ENCODE assay signal across 9 cellular contexts in genomic region chr1:17494114-17494729, GRCh38. TPM values are rescaled to one million over a fixed set of nuclear protein-coding genes. Genes with fewer than 3 reads are reported as not detected.
A peak's percentile ranks its signal among the peaks of the same experiment; 100 is the strongest.
DNase-seq lines count a peak whose midpoint lies in the region; ATAC-seq, FAIRE-seq and TF ChIP-seq lines count a peak whose summit lies in the region.
"Had no signal": no experiment of that assay in that cellular context is flagged by ENCODE, and none has a peak within 500 bp of the region (broad histone marks: within the 10 kb centered on the region; RNA-seq: fewer than 3 reads in every experiment).

No MANE protein-coding gene starts in this region.

- H3K79me2 ChIP-seq in mammary epithelial cell (ENCODE audit: insufficient read depth, low read length) = no peaks in the 10 kb centered on the region

- H3K4me3 ChIP-seq in WI38 (ENCODE audit: low read depth, low read length) = no peak overlapping the region
- H3K4me3 ChIP-seq in mammary epithelial cell (replicated peaks in 1 of 3; ENCODE audit: insufficient read depth in 1 of 3, low read depth in 2 of 3, low read length in 3 of 3) = no peak overlapping the region
- H3K4me3 ChIP-seq in kidney (ENCODE audit: low read length in 2 of 2) = no peak overlapping the region
- H3K4me3 ChIP-seq: BLaER1 treated with 17β-estradiol and CSF1 and Interleukin-3, amounts not matched to agents 10 nM and 100 nM had no signal

- BruUV-seq in mammary epithelial cell (replicated peaks; lab: Mats Ljungman, UMichigan) = no TSS peak

- H3K36me3 ChIP-seq in mammary epithelial cell (ENCODE audit: insufficient read depth, low read length) = no peaks in the 10 kb centered on the region
- no peaks in the 10 kb centered on the region for H3K36me3 ChIP-seq in kidney (ENCODE audit: control insufficient read depth in 1 of 2, insufficient read depth in 2 of 2, low read length in 2 of 2)
- H3K36me3 ChIP-seq: BLaER1 treated with 17β-estradiol and CSF1 and Interleukin-3, amounts not matched to agents 10 nM and 100 nM had no signal

- in situ Hi-C loops in mammary epithelial cell (cut with MboI; ENCODE audit: low sequenced_read_pairs in 2 of 2) = no loop called here

- no peaks in the 10 kb centered on the region for H3K9me3 ChIP-seq in mammary epithelial cell (replicated peaks; ENCODE audit: insufficient read depth, low read length)
- no peaks in the 10 kb centered on the region for H3K9me3 ChIP-seq in kidney (ENCODE audit: control insufficient read depth in 1 of 2, low read length in 2 of 2)
- H3K9me3 ChIP-seq: BLaER1 treated with 17β-estradiol and CSF1 and Interleukin-3, amounts not matched to agents 10 nM and 100 nM had no signal

- DNase-seq in NCI-H2081 (lab: John Stamatoyannopoulos, UW) (peak; percentile 42), NCI-H2081 treated with DMSO at 0.1 percent for 48 hours (lab: John Stamatoyannopoulos, UW) (no peak), NCI-H1694 treated with DMSO at 0.1 percent for 48 hours (lab: John Stamatoyannopoulos, UW) (peak; percentile 18), mammary epithelial cell (peak; percentile 77), kidney (peak; percentile 88)
- DNase-seq in stimulated activated CD4-positive, alpha-beta T cell treated with anti-CD3 and anti-CD28 coated beads, Interleukin-2, amount 100 ng/mL, for 48 hours = peak; percentile 66 to 70

- no peak overlapping the region for H3K4me2 ChIP-seq in mammary epithelial cell (ENCODE audit: insufficient read depth, low read depth, low read length)
- H3K4me2 ChIP-seq: BLaER1 treated with 17β-estradiol and CSF1 and Interleukin-3, amounts not matched to agents 10 nM and 100 nM had no signal

- no peak overlapping the region for H3K27ac ChIP-seq in mammary epithelial cell (ENCODE audit: insufficient read depth, low read depth, low read length)
- H3K27ac ChIP-seq in kidney (ENCODE audit: low read depth in 2 of 2, low read length in 2 of 2) = no peak overlapping the region
- H3K27ac ChIP-seq: BLaER1 treated with 17β-estradiol and CSF1 and Interleukin-3, amounts not matched to agents 10 nM and 100 nM had no signal

- H3K9ac ChIP-seq in mammary epithelial cell (ENCODE audit: insufficient read depth, low read length) (no peak overlapping the region), kidney (ENCODE audit: low read length in 2 of 2) (no peak overlapping the region)

- TF ChIP-seq CTCF in WI38 (IDR thresholded peaks at IDR 0.05; ENCODE audit: low read depth, low read length) (peak; percentile 87), mammary epithelial cell (conservative IDR thresholded peaks at IDR 0.05 in 1 of 2, IDR thresholded peaks at IDR 0.05 in 1 of 2; ENCODE audit: extremely low read depth in 1 of 2, insufficient read depth in 1 of 2, low read depth in 1 of 2, low read length in 2 of 2) (peak; percentile 92 to 93), kidney (IDR thresholded peaks at IDR 0.05; ENCODE audit: borderline replicate concordance, extremely low read depth, insufficient read depth) (peak; percentile 90)

- ATAC-seq in HG03432 (IDR thresholded peaks at IDR 0.05; ENCODE audit: unreplicated experiment) = no peak

- intact Hi-C loops in mammary epithelial cell (cut with micrococcal nuclease) (loop anchor here (1.0 to 10.0 kb wide), 8 partner anchors 34 to 1087 kb away; partner anchors contain the start of gene IGSF21), kidney (cut with DNase I) (no loop called here)

- H3K4me1 ChIP-seq in mammary epithelial cell (ENCODE audit: insufficient read depth, low read length) = peaks cover 6% of the 10 kb centered on the region
- no peaks in the 10 kb centered on the region for H3K4me1 ChIP-seq in kidney (ENCODE audit: control insufficient read depth in 1 of 2, insufficient read depth in 1 of 2, low read depth in 1 of 2, low read length in 2 of 2)

- CTCF ChIA-PET in mammary epithelial cell (lab: Charles Lee; ENCODE audit: low non-redundant PET) = interaction anchor here (1.0 kb wide), 1 partner anchor 113 kb away, joined by 8 read pairs; no protein-coding TSS in a partner anchor

- no peak for FAIRE-seq in kidney (lab: Jason Lieb, UNC)

- 100% methylated on average over 1 of the region's 5 CpGs for WGBS in mammary epithelial cell (ENCODE audit: low coverage, missing lambda C conversion rate)

- H2AFZ ChIP-seq in mammary epithelial cell (ENCODE audit: low read depth, low read length) = no peak overlapping the region

- dilution Hi-C loops in mammary epithelial cell (cut with HindIII; ENCODE audit: low sequenced_read_pairs) = loop anchor here (10.0 kb wide), 1 partner anchor 69 kb away; no protein-coding TSS in a partner anchor

- no peaks in the 10 kb centered on the region for H3K27me3 ChIP-seq in mammary epithelial cell (ENCODE audit: insufficient read depth, low read length)
- H3K27me3 ChIP-seq: BLaER1 treated with 17β-estradiol and CSF1 and Interleukin-3, amounts not matched to agents 10 nM and 100 nM had no signal

- no peaks in the 10 kb centered on the region for H4K20me1 ChIP-seq in mammary epithelial cell (ENCODE audit: insufficient read depth, low read length)
- H4K20me1 ChIP-seq: BLaER1 treated with 17β-estradiol and CSF1 and Interleukin-3, amounts not matched to agents 10 nM and 100 nM had no signal

RNA-seq across cellular contexts. Expression of gene ARHGEF10L, which starts 45.3 kb away (rescaled TPM):
- 1 to 10 TPM; 3.4 to 5.3 TPM for total RNA-seq in mammary epithelial cell
- 1.0 TPM for polyA plus RNA-seq in mammary epithelial cell
- 0.41 TPM for polyA minus RNA-seq in mammary epithelial cell
- 91.9 TPM for total RNA-seq in kidney
- polyA plus RNA-seq in kidney (ENCODE audit: insufficient read depth, low read depth, low replicate concordance) = 40.8 TPM

RNA-seq across cellular contexts. Expression of gene RCC2, which starts 54.7 kb away (rescaled TPM):
- total RNA-seq in mammary epithelial cell (100 to 1,000 TPM in 1 of 2 donors, 10 to 100 TPM in 1; 97.9 to 113 TPM), kidney (46.8 TPM)
- polyA plus RNA-seq in mammary epithelial cell (112 TPM), kidney (ENCODE audit: insufficient read depth, low read depth, low replicate concordance) (16.1 TPM)
- 104 TPM for polyA minus RNA-seq in mammary epithelial cell

Comparison
In these comparisons a context has a peak if more than half of its experiments do, and no peak if none do; other contexts are left out.
1. RNA of gene ARHGEF10L, which starts 45.3 kb away (total RNA-seq): 91.9 TPM in kidney (single experiment); 3.4 to 5.3 TPM in mammary epithelial cell; every median in the first group is over 10 times any median in the second.
2. Peak in every context shown above with its lines, with median percentiles within 50 percentile points of each other: CTCF ChIP-seq.